In genomic region chr19:2193807-2194206, GRCh38 we compare ENCODE assay signal across 18 cellular contexts. TPM values are rescaled to one million over a fixed set of nuclear protein-coding genes. Genes with fewer than 3 reads are reported as not detected.
DNase-seq lines count a peak whose midpoint lies in the region; ATAC-seq and TF ChIP-seq lines count a peak whose summit lies in the region.
"Had no signal": no experiment of that assay in that cellular context is flagged by ENCODE, and none has a peak within 500 bp of the region (broad histone marks: within the 10 kb centered on the region; RNA-seq: fewer than 3 reads in every experiment).

No MANE protein-coding gene starts in this region.

- CTCF ChIA-PET in activated CD4-positive, alpha-beta T cell treated with anti-CD3 and anti-CD28 coated beads, Interleukin-2, amount 10 ng/mL, durations not matched to agents 7 days and 5 days (lab: Charles Lee) = interaction anchor here (0.7 kb wide), 1 partner anchor 217 kb away, joined by 5 read pairs; no protein-coding TSS in a partner anchor

- POLR2A ChIA-PET in activated CD4-positive, alpha-beta T cell treated with anti-CD3 and anti-CD28 coated beads, Interleukin-2, amount 10 ng/mL, durations not matched to agents 7 days and 5 days (lab: Charles Lee) = no interaction called here

- no peaks in the 10 kb centered on the region for H3K27me3 Mint-ChIP-seq in activated CD4-positive, alpha-beta T cell treated with anti-CD3 and anti-CD28 coated beads, Interleukin-2, amount 10 ng/mL, durations not matched to agents 7 days and 5 days
- H3K27me3 Mint-ChIP-seq in T-helper 17 cell = no peaks in the 10 kb centered on the region
- no peaks in the 10 kb centered on the region for H3K27me3 Mint-ChIP-seq in chondrocyte (ENCODE audit: low read depth)
- no peaks in the 10 kb centered on the region for H3K27me3 Mint-ChIP-seq in activated T-helper 1 cell treated with anti-CD3 and anti-CD28 coated beads, Interleukin-12 subunit alpha, Interleukin-12 subunit beta, Interleukin-2, Interleukin-4 antibody, amounts not matched to agents 30 ng/mL and 10 ng/mL and 1 ng/mL, durations not matched to agents 14 hours and 24 hours and 36 hours (ENCODE audit: insufficient read depth)
- H3K27me3 Mint-ChIP-seq: CD4-positive, alpha-beta memory T cell had no signal

- no peaks in the 10 kb centered on the region for H3K4me1 ChIP-seq in testis
- H3K4me1 ChIP-seq: BE2C, HAP-1 had no signal

- TF ChIP-seq CTCF in chondrocyte (IDR thresholded peaks at IDR 0.05) = no peak
- no peak for TF ChIP-seq CTCF in testis (IDR thresholded peaks at IDR 0.05)

- H3K4me1 Mint-ChIP-seq in activated CD4-positive, alpha-beta T cell treated with anti-CD3 and anti-CD28 coated beads, Interleukin-2, amount 10 ng/mL, durations not matched to agents 7 days and 5 days = no peaks in the 10 kb centered on the region
- peaks cover 2% of the 10 kb centered on the region for H3K4me1 Mint-ChIP-seq in T-helper 17 cell
- H3K4me1 Mint-ChIP-seq in chondrocyte (ENCODE audit: low read depth) = peaks cover 10% of the 10 kb centered on the region
- no peaks in the 10 kb centered on the region for H3K4me1 Mint-ChIP-seq in activated T-helper 1 cell treated with anti-CD3 and anti-CD28 coated beads, Interleukin-12 subunit alpha, Interleukin-12 subunit beta, Interleukin-2, Interleukin-4 antibody, amounts not matched to agents 30 ng/mL and 10 ng/mL and 1 ng/mL, durations not matched to agents 14 hours and 24 hours and 36 hours (ENCODE audit: low read depth)

- WGBS in testis, 2 donors = 92 to 94% methylated on average over 18 of the region's 18 CpGs

- H3K4me3 Mint-ChIP-seq in activated CD4-positive, alpha-beta T cell treated with anti-CD3 and anti-CD28 coated beads, Interleukin-2, amount 10 ng/mL, durations not matched to agents 7 days and 5 days = no peak overlapping the region
- no peak overlapping the region for H3K4me3 Mint-ChIP-seq in T-helper 17 cell
- H3K4me3 Mint-ChIP-seq in chondrocyte (ENCODE audit: unreplicated experiment) = no peak overlapping the region
- no peak overlapping the region for H3K4me3 Mint-ChIP-seq in activated T-helper 1 cell treated with anti-CD3 and anti-CD28 coated beads, Interleukin-12 subunit alpha, Interleukin-12 subunit beta, Interleukin-2, Interleukin-4 antibody, amounts not matched to agents 30 ng/mL and 10 ng/mL and 1 ng/mL, durations not matched to agents 14 hours and 24 hours and 36 hours
- H3K4me3 Mint-ChIP-seq: GM23338 had no signal

- ATAC-seq in T-helper 17 cell (no peak), GM18867 (IDR thresholded peaks at IDR 0.05; ENCODE audit: unreplicated experiment) (no peak)
- ATAC-seq: GM23338 had no signal

- no peak for DNase-seq in activated CD4-positive, alpha-beta T cell treated with anti-CD3 and anti-CD28 coated beads, Interleukin-2, amount 10 ng/mL, durations not matched to agents 7 days and 5 days
- no peak for DNase-seq in activated CD4-positive, alpha-beta T cell treated with anti-CD3 and anti-CD28 coated beads, Interleukin-2, amount 50 U/mL, for 4 hours
- no peak for DNase-seq in T-helper 17 cell
- peak; percentile 74 for DNase-seq in chondrocyte (ENCODE audit: low spot score)
- no peak for DNase-seq in testis
- no peak for DNase-seq in activated T-helper 1 cell treated with anti-CD3 and anti-CD28 coated beads, Interleukin-12 subunit alpha, Interleukin-12 subunit beta, Interleukin-2, Interleukin-4 antibody, amounts not matched to agents 30 ng/mL and 10 ng/mL and 1 ng/mL, durations not matched to agents 14 hours and 24 hours and 36 hours (ENCODE audit: low spot score)
- no peak for DNase-seq in HK-2 (ENCODE audit: unreplicated experiment)
- DNase-seq: AML-193; BE2C; Calu3; CD4-positive, alpha-beta memory T cell; COR-L47; DND-41 had no signal

- H3K27ac Mint-ChIP-seq in activated CD4-positive, alpha-beta T cell treated with anti-CD3 and anti-CD28 coated beads, Interleukin-2, amount 10 ng/mL, durations not matched to agents 7 days and 5 days = peak overlapping the region; percentile 11
- peak overlapping the region; percentile 27 for H3K27ac Mint-ChIP-seq in T-helper 17 cell
- H3K27ac Mint-ChIP-seq in chondrocyte (ENCODE audit: unreplicated experiment) = no peak overlapping the region
- no peak overlapping the region for H3K27ac Mint-ChIP-seq in activated T-helper 1 cell treated with anti-CD3 and anti-CD28 coated beads, Interleukin-12 subunit alpha, Interleukin-12 subunit beta, Interleukin-2, Interleukin-4 antibody, amounts not matched to agents 30 ng/mL and 10 ng/mL and 1 ng/mL, durations not matched to agents 14 hours and 24 hours and 36 hours
- H3K27ac Mint-ChIP-seq: GM23338 had no signal

- H3K27me3 ChIP-seq in testis = no peaks in the 10 kb centered on the region
- H3K27me3 ChIP-seq: BE2C; BLaER1 treated with 17β-estradiol and CSF1 and Interleukin-3, amounts not matched to agents 10 nM and 100 nM had no signal

- no peaks in the 10 kb centered on the region for H3K36me3 ChIP-seq in testis (ENCODE audit: low read depth, missing control alignments)

- no peak for TF ChIP-seq POLR2A in testis (IDR thresholded peaks at IDR 0.05)

- H3K4me3 ChIP-seq in testis = no peak overlapping the region
- H3K4me3 ChIP-seq: BLaER1 treated with 17β-estradiol and CSF1 and Interleukin-3, amounts not matched to agents 10 nM and 100 nM; GM23338; HAP-1 had no signal

- H3K9me3 ChIP-seq in T-helper 17 cell (ENCODE audit: control insufficient read depth, low read length, poor library complexity, severe bottlenecking) (no peaks in the 10 kb centered on the region), testis (no peaks in the 10 kb centered on the region)
- H3K9me3 ChIP-seq: BE2C; BLaER1 treated with 17β-estradiol and CSF1 and Interleukin-3, amounts not matched to agents 10 nM and 100 nM; HAP-1 had no signal

- H3K36me3 Mint-ChIP-seq in activated CD4-positive, alpha-beta T cell treated with anti-CD3 and anti-CD28 coated beads, Interleukin-2, amount 10 ng/mL, durations not matched to agents 7 days and 5 days (ENCODE audit: low read depth) = peaks cover 18% of the 10 kb centered on the region
- H3K36me3 Mint-ChIP-seq in T-helper 17 cell (ENCODE audit: low read depth) (no peaks in the 10 kb centered on the region), chondrocyte (ENCODE audit: low read depth) (peaks cover 5% of the 10 kb centered on the region)
- H3K36me3 Mint-ChIP-seq in activated T-helper 1 cell treated with anti-CD3 and anti-CD28 coated beads, Interleukin-12 subunit alpha, Interleukin-12 subunit beta, Interleukin-2, Interleukin-4 antibody, amounts not matched to agents 30 ng/mL and 10 ng/mL and 1 ng/mL, durations not matched to agents 14 hours and 24 hours and 36 hours (ENCODE audit: low read depth) = peaks cover 18% of the 10 kb centered on the region

- no peaks in the 10 kb centered on the region for H3K9me3 Mint-ChIP-seq in activated CD4-positive, alpha-beta T cell treated with anti-CD3 and anti-CD28 coated beads, Interleukin-2, amount 10 ng/mL, durations not matched to agents 7 days and 5 days
- H3K9me3 Mint-ChIP-seq in chondrocyte (ENCODE audit: low read depth) = no peaks in the 10 kb centered on the region
- H3K9me3 Mint-ChIP-seq in activated T-helper 1 cell treated with anti-CD3 and anti-CD28 coated beads, Interleukin-12 subunit alpha, Interleukin-12 subunit beta, Interleukin-2, Interleukin-4 antibody, amounts not matched to agents 30 ng/mL and 10 ng/mL and 1 ng/mL, durations not matched to agents 14 hours and 24 hours and 36 hours = no peaks in the 10 kb centered on the region
- H3K9me3 Mint-ChIP-seq: CD4-positive, alpha-beta memory T cell; GM23338 had no signal

- intact Hi-C loops in testis (cut with DNase I; ENCODE audit: low total_unique reads) = no loop called here
- intact Hi-C loops in activated T-helper 1 cell treated with anti-CD3 and anti-CD28 coated beads, Interleukin-12 subunit alpha, Interleukin-12 subunit beta, Interleukin-2, Interleukin-4 antibody, amounts not matched to agents 30 ng/mL and 10 ng/mL and 1 ng/mL, durations not matched to agents 14 hours and 24 hours and 36 hours (cut with micrococcal nuclease) = no loop called here

- no peak overlapping the region for H3K27ac ChIP-seq in testis
- H3K27ac ChIP-seq: 22Rv1; BLaER1 treated with 17β-estradiol and CSF1 and Interleukin-3, amounts not matched to agents 10 nM and 100 nM had no signal

RNA-seq across cellular contexts. Expression of gene DOT1L, which starts 30.1 kb away (rescaled TPM):
- 10 to 100 TPM; 62.3 to 66.2 TPM for total RNA-seq in activated CD4-positive, alpha-beta T cell treated with anti-CD3 and anti-CD28 coated beads, Interleukin-2, amount 10 ng/mL, durations not matched to agents 7 days and 5 days
- total RNA-seq in T-helper 17 cell = 10 to 100 TPM; 32.3 to 42.1 TPM
- 24.0 to 26.2 TPM (median 24.9 TPM) in 3 replicates for total RNA-seq in chondrocyte
- 100 to 1,000 TPM; 128 to 147 TPM for total RNA-seq in testis
- 183 TPM for polyA plus RNA-seq in testis (ENCODE audit: insufficient read depth, low read depth, low replicate concordance)
- total RNA-seq in activated T-helper 1 cell treated with anti-CD3 and anti-CD28 coated beads, Interleukin-12 subunit alpha, Interleukin-12 subunit beta, Interleukin-2, Interleukin-4 antibody, amounts not matched to agents 30 ng/mL and 10 ng/mL and 1 ng/mL, durations not matched to agents 14 hours and 24 hours and 36 hours = 119 and 128 TPM in 2 replicates

RNA-seq across cellular contexts. Expression of gene PLEKHJ1, which starts 42.3 kb away (rescaled TPM):
- total RNA-seq in activated CD4-positive, alpha-beta T cell treated with anti-CD3 and anti-CD28 coated beads, Interleukin-2, amount 10 ng/mL, durations not matched to agents 7 days and 5 days = 10 to 100 TPM; 56.2 to 71.9 TPM
- total RNA-seq in T-helper 17 cell = 10 to 100 TPM; 38.6 to 40.2 TPM
- 36.6 to 45.4 TPM (median 42.4 TPM) in 3 replicates for total RNA-seq in chondrocyte
- 100 to 1,000 TPM; 126 to 153 TPM for total RNA-seq in testis
- polyA plus RNA-seq in testis (ENCODE audit: insufficient read depth, low read depth, low replicate concordance) = 111 TPM
- total RNA-seq in activated T-helper 1 cell treated with anti-CD3 and anti-CD28 coated beads, Interleukin-12 subunit alpha, Interleukin-12 subunit beta, Interleukin-2, Interleukin-4 antibody, amounts not matched to agents 30 ng/mL and 10 ng/mL and 1 ng/mL, durations not matched to agents 14 hours and 24 hours and 36 hours = 67.5 and 68.2 TPM in 2 replicates

RNA-seq across cellular contexts. Expression of gene AP3D1, which starts 42.4 kb away (rescaled TPM):
- 10 to 100 TPM; 95.7 to 95.8 TPM for total RNA-seq in activated CD4-positive, alpha-beta T cell treated with anti-CD3 and anti-CD28 coated beads, Interleukin-2, amount 10 ng/mL, durations not matched to agents 7 days and 5 days
- total RNA-seq in T-helper 17 cell (10 to 100 TPM; 82.2 to 86.0 TPM), chondrocyte (139 to 157 TPM (median 144 TPM) in 3 replicates), testis (100 to 1,000 TPM; 201 to 204 TPM)
- 134 TPM for polyA plus RNA-seq in testis (ENCODE audit: insufficient read depth, low read depth, low replicate concordance)
- 120 and 124 TPM in 2 replicates for total RNA-seq in activated T-helper 1 cell treated with anti-CD3 and anti-CD28 coated beads, Interleukin-12 subunit alpha, Interleukin-12 subunit beta, Interleukin-2, Interleukin-4 antibody, amounts not matched to agents 30 ng/mL and 10 ng/mL and 1 ng/mL, durations not matched to agents 14 hours and 24 hours and 36 hours

RNA-seq across cellular contexts. Expression of gene SF3A2, which starts 42.8 kb away (rescaled TPM):
- 100 to 1,000 TPM; 142 to 151 TPM for total RNA-seq in activated CD4-positive, alpha-beta T cell treated with anti-CD3 and anti-CD28 coated beads, Interleukin-2, amount 10 ng/mL, durations not matched to agents 7 days and 5 days
- total RNA-seq in T-helper 17 cell = 100 to 1,000 TPM; 119 to 135 TPM
- 71.2 to 81.5 TPM (median 74.9 TPM) in 3 replicates for total RNA-seq in chondrocyte
- total RNA-seq in testis = 100 to 1,000 TPM; 102 to 122 TPM
- polyA plus RNA-seq in testis (ENCODE audit: insufficient read depth, low read depth, low replicate concordance) = 117 TPM
- total RNA-seq in activated T-helper 1 cell treated with anti-CD3 and anti-CD28 coated beads, Interleukin-12 subunit alpha, Interleukin-12 subunit beta, Interleukin-2, Interleukin-4 antibody, amounts not matched to agents 30 ng/mL and 10 ng/mL and 1 ng/mL, durations not matched to agents 14 hours and 24 hours and 36 hours = 153 and 169 TPM in 2 replicates

RNA-seq across cellular contexts. Expression of gene AMH, which starts 55.3 kb away (rescaled TPM):
- 1 to 10 TPM; 5.2 to 9.2 TPM for total RNA-seq in activated CD4-positive, alpha-beta T cell treated with anti-CD3 and anti-CD28 coated beads, Interleukin-2, amount 10 ng/mL, durations not matched to agents 7 days and 5 days
- total RNA-seq in T-helper 17 cell (1 to 10 TPM in 1 of 2 donors, under 1 TPM in 1; 0.50 to 2.7 TPM), chondrocyte (10.2 to 18.8 TPM (median 10.8 TPM) in 3 replicates), testis (100 to 1,000 TPM; 180 to 268 TPM)
- 50.8 TPM for polyA plus RNA-seq in testis (ENCODE audit: insufficient read depth, low read depth, low replicate concordance)
- total RNA-seq in activated T-helper 1 cell treated with anti-CD3 and anti-CD28 coated beads, Interleukin-12 subunit alpha, Interleukin-12 subunit beta, Interleukin-2, Interleukin-4 antibody, amounts not matched to agents 30 ng/mL and 10 ng/mL and 1 ng/mL, durations not matched to agents 14 hours and 24 hours and 36 hours = 2.2 and 4.5 TPM in 2 replicates
- polyA plus RNA-seq: CD4-positive, alpha-beta memory T cell had no signal

Comparison
In these comparisons a context has a peak if more than half of its experiments do, and no peak if none do; other contexts are left out.
1. H3K27ac Mint-ChIP-seq: peak in activated CD4-positive, alpha-beta T cell treated with anti-CD3 and anti-CD28 coated beads, Interleukin-2, amount 10 ng/mL, durations not matched to agents 7 days and 5 days (single experiment) and T-helper 17 cell (single experiment); none in chondrocyte (single experiment) and activated T-helper 1 cell treated with anti-CD3 and anti-CD28 coated beads, Interleukin-12 subunit alpha, Interleukin-12 subunit beta, Interleukin-2, Interleukin-4 antibody, amounts not matched to agents 30 ng/mL and 10 ng/mL and 1 ng/mL, durations not matched to agents 14 hours and 24 hours and 36 hours (single experiment).